In the genomic region with DNA sequence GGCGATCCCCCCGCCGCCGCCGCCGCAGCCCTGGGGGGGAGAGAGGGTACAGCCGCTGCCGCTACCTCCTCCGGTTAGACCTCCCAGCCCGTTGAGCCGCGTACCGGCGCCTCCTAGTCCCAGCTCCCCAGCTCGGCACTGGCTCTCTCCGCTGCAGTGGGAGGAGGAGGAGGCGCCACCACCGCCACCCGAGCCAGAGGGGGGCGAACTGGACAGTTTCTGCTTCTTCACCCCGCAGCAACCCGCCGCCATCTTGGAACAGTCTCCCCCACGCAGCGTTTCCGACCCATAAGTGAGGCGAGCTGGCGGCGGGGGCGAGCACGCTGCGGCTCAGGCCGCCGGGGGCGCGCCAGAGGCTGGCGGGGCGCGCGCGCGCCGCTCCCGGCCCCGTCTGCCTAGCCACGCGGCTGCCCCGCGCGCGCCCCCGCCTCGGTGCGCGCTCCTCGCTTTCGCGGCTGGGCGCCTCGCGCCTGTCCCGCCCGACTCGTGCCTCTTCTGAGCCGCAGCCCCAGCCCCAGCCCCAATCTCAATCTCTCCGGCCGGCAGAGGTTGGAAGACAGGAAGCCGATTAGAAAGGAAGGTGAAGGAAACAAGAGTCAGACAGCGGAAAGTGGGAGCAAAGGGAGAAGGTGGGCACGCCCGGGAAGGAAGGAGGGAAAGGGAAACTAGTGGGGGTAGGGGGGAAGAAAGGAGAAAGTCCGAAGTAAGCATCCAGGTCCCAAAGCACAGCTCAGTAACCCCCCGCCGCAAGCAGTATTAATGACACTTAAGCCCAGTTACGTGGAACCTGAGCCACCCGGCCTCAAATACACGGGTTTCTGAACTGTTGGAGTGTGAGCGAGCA, we compare ENCODE assay signal across 7 cellular contexts. TPM values are rescaled to one million over a fixed set of nuclear protein-coding genes. Genes with fewer than 3 reads are reported as not detected.
DNase-seq lines count a peak whose midpoint lies in the region; ATAC-seq, FAIRE-seq and TF ChIP-seq lines count a peak whose summit lies in the region.

A gene (minus strand): TSS at position 266 of the 844 bp plus-strand sequence. CDS start 14 bp downstream, at position 252.

- ATAC-seq in GM18505 (IDR thresholded peaks at IDR 0.05; ENCODE audit: unreplicated experiment) (peak; percentile 71), HG02943 (IDR thresholded peaks at IDR 0.05; ENCODE audit: low read depth, unreplicated experiment) (peak; percentile 76)

- H3K4me1 Mint-ChIP-seq in astrocyte (ENCODE audit: low read depth, unreplicated experiment): peaks cover 2% of the 10 kb centered on the region

- peak; percentile 84 for TF ChIP-seq POLR2A in GM18505 (IDR thresholded peaks at IDR 0.05; ENCODE audit: borderline replicate concordance, extremely low read depth, insufficient read depth, insufficient read length)

- H3K4me3 ChIP-seq in astrocyte (ENCODE audit: insufficient read depth, low read depth, low read length) (peak within 1 kb of the TSS; percentile 76), retinal pigment epithelial cell (ENCODE audit: low read length) (peak within 1 kb of the TSS; percentile 73)

- H3K27ac Mint-ChIP-seq in astrocyte (ENCODE audit: unreplicated experiment): peak within 1 kb of the TSS; percentile 98

- H3K9ac ChIP-seq in astrocyte (ENCODE audit: low read length): peak within 1 kb of the TSS; percentile 97

- H3K9me3 Mint-ChIP-seq in astrocyte (ENCODE audit: unreplicated experiment): no peaks in the 10 kb centered on the region

- no peaks in the 10 kb centered on the region for H3K9me3 ChIP-seq in astrocyte (ENCODE audit: insufficient read depth, low read depth, low read length)

- H3K36me3 Mint-ChIP-seq in astrocyte (ENCODE audit: low read depth, unreplicated experiment): no peaks in the 10 kb centered on the region

- H3K27ac ChIP-seq in astrocyte (ENCODE audit: low read depth, low read length): peak within 1 kb of the TSS; percentile 85

- DNase-seq in NCI-H187 treated with DMSO at 0.1 percent for 48 hours (lab: John Stamatoyannopoulos, UW): peak; percentile 12
- DNase-seq in T-helper 22 cell (ENCODE audit: low read depth): peak; percentile 72
- peak; percentile 65 for DNase-seq in astrocyte (ENCODE audit: low read depth)
- peak; percentile 56 to 67 for DNase-seq in hippocampal formation (lab: John Stamatoyannopoulos, UW)
- DNase-seq in retinal pigment epithelial cell (ENCODE audit: low read depth): peak; percentile 23

- no peaks in the 10 kb centered on the region for H3K4me1 ChIP-seq in astrocyte (ENCODE audit: insufficient read depth, low read length)

- peaks cover 46% of the 10 kb centered on the region for H3K79me2 ChIP-seq in astrocyte (ENCODE audit: insufficient read depth, low read length)

- H3K27me3 Mint-ChIP-seq in astrocyte (ENCODE audit: low read depth, unreplicated experiment): no peaks in the 10 kb centered on the region

- peak within 1 kb of the TSS; percentile 95 for H3K4me3 Mint-ChIP-seq in astrocyte (ENCODE audit: unreplicated experiment)

- FAIRE-seq in astrocyte (lab: Jason Lieb, UNC): no peak

- TF ChIP-seq CTCF in astrocyte (IDR thresholded peaks at IDR 0.05; ENCODE audit: insufficient read depth, low read depth, low read length) (no peak), retinal pigment epithelial cell (conservative IDR thresholded peaks at IDR 0.05; ENCODE audit: low read depth, low read length) (peak; percentile 3)

- peak within 1 kb of the TSS; percentile 97 for H3K4me2 ChIP-seq in astrocyte (ENCODE audit: low read length)

- no peaks in the 10 kb centered on the region for H3K36me3 ChIP-seq in astrocyte (ENCODE audit: insufficient read depth, low read length)

- peak within 1 kb of the TSS; percentile 86 for H2AFZ ChIP-seq in astrocyte (ENCODE audit: low read depth, low read length)

- H4K20me1 ChIP-seq in astrocyte (ENCODE audit: insufficient read depth, low read length): peaks cover 36% of the 10 kb centered on the region

- H3K27me3 ChIP-seq in astrocyte (ENCODE audit: insufficient read depth, low read length): no peaks in the 10 kb centered on the region

RNA-seq across cellular contexts. Expression of the gene that starts here (rescaled TPM):
- total RNA-seq in astrocyte: 14.7 and 16.0 TPM in 2 replicates

Comparison
In these comparisons a context has a peak if more than half of its experiments do, and no peak if none do; other contexts are left out.
1. Peak in every context shown above with its lines: DNase-seq, ATAC-seq, H3K4me3 ChIP-seq and H3K27ac ChIP-seq.
2. DNase-seq: peak in every context shown above with its lines; median percentile 72 in T-helper 22 cell; 65 in astrocyte; 62 in hippocampal formation; 23 in retinal pigment epithelial cell; 12 in NCI-H187 treated with DMSO at 0.1 percent for 48 hours.